1 cellular context compared by ENCODE assay signal in genomic region chr17:59106463-59107305, GRCh38.
TF ChIP-seq lines count a peak whose summit lies in the region.

TRIM37 (minus strand) TSS chr17:59106880; CDS start chr17:59106461, 419 bp downstream.

TF ChIP-seq in HCT116, 20 proteins besides CTCF, POLR2A, EP300 and RAD21 (continued from another document):
- TF ChIP-seq, protein P1, sequence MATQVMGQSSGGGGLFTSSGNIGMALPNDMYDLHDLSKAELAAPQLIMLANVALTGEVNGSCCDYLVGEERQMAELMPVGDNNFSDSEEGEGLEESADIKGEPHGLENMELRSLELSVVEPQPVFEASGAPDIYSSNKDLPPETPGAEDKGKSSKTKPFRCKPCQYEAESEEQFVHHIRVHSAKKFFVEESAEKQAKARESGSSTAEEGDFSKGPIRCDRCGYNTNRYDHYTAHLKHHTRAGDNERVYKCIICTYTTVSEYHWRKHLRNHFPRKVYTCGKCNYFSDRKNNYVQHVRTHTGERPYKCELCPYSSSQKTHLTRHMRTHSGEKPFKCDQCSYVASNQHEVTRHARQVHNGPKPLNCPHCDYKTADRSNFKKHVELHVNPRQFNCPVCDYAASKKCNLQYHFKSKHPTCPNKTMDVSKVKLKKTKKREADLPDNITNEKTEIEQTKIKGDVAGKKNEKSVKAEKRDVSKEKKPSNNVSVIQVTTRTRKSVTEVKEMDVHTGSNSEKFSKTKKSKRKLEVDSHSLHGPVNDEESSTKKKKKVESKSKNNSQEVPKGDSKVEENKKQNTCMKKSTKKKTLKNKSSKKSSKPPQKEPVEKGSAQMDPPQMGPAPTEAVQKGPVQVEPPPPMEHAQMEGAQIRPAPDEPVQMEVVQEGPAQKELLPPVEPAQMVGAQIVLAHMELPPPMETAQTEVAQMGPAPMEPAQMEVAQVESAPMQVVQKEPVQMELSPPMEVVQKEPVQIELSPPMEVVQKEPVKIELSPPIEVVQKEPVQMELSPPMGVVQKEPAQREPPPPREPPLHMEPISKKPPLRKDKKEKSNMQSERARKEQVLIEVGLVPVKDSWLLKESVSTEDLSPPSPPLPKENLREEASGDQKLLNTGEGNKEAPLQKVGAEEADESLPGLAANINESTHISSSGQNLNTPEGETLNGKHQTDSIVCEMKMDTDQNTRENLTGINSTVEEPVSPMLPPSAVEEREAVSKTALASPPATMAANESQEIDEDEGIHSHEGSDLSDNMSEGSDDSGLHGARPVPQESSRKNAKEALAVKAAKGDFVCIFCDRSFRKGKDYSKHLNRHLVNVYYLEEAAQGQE (IDR thresholded peaks at IDR 0.05; ENCODE audit: low read depth): no peak
- peak; percentile 79 for TF ChIP-seq POLR2AphosphoS5 (IDR thresholded peaks at IDR 0.05; ENCODE audit: low read depth, low read length)
- no peak for TF ChIP-seq TCF7L2 (IDR thresholded peaks at IDR 0.05; ENCODE audit: borderline replicate concordance, extremely low read depth, insufficient read depth, insufficient read length)
- no peak for TF ChIP-seq ATF3 (IDR thresholded peaks at IDR 0.05)
- TF ChIP-seq MAX (IDR thresholded peaks at IDR 0.05): peak; percentile 95
